7 cellular contexts compared by ENCODE assay signal in genomic region chr10:60434418-60435046, GRCh38. TPM values are rescaled to one million over a fixed set of nuclear protein-coding genes. Genes with fewer than 3 reads are reported as not detected.
DNase-seq lines count a peak whose midpoint lies in the region; ATAC-seq and TF ChIP-seq lines count a peak whose summit lies in the region.

No MANE protein-coding gene starts in this region.

- H3K27me3 ChIP-seq in dorsolateral prefrontal cortex = no peaks in the 10 kb centered on the region

- intact Hi-C loops in dorsolateral prefrontal cortex (cut with DNase I) = loop anchor here (5.0 to 10.0 kb wide), 7 partner anchors 42 to 810 kb away; partner anchors contain the start of gene ANK3 (in 1 of the 2)

- no peak overlapping the region for H3K4me3 ChIP-seq in dorsolateral prefrontal cortex

- H3K4me1 Mint-ChIP-seq in HFFc6 (ENCODE audit: low read depth) = peaks cover 37% of the 10 kb centered on the region
- peaks cover 40% of the 10 kb centered on the region for H3K4me1 Mint-ChIP-seq in mesothelial cell of epicardium

- ATAC-seq in HG03095 (IDR thresholded peaks at IDR 0.05; ENCODE audit: unreplicated experiment) (no peak), GM18909 (IDR thresholded peaks at IDR 0.05; ENCODE audit: poor library complexity, unreplicated experiment) (no peak)

- H3K27me3 Mint-ChIP-seq in HFFc6 (ENCODE audit: insufficient read depth) = no peaks in the 10 kb centered on the region; the same call in 1 of the 2 replicates
- H3K27me3 Mint-ChIP-seq in mesothelial cell of epicardium (ENCODE audit: low read depth) = no peaks in the 10 kb centered on the region

- TF ChIP-seq CTCF in HFFc6 (IDR thresholded peaks at IDR 0.05) = peak; percentile 92
- peak; percentile 60 to 95 (median 85) for TF ChIP-seq CTCF in dorsolateral prefrontal cortex (IDR thresholded peaks at IDR 0.05 in 54 of 56, conservative IDR thresholded peaks at IDR 0.05 in 2 of 56; ENCODE audit: low read depth in 1 of 56, partially characterized antibody in 56 of 56)
- TF ChIP-seq CTCF in mesothelial cell of epicardium (IDR thresholded peaks at IDR 0.05; ENCODE audit: unreplicated experiment) = peak; percentile 73

- no peaks in the 10 kb centered on the region for H3K9me3 Mint-ChIP-seq in HFFc6
- no peaks in the 10 kb centered on the region for H3K9me3 Mint-ChIP-seq in mesothelial cell of epicardium

- peak overlapping the region in 22 of 59 donors; percentile 2 to 72 (median 38) for H3K27ac ChIP-seq in dorsolateral prefrontal cortex

- H3K27ac Mint-ChIP-seq in HFFc6 (no peak overlapping the region), mesothelial cell of epicardium (no peak overlapping the region)

- H3K4me3 Mint-ChIP-seq in HFFc6 = no peak overlapping the region
- H3K4me3 Mint-ChIP-seq in mesothelial cell of epicardium = no peak overlapping the region

- peak; percentile 69 for DNase-seq in EH (ENCODE audit: low read depth)
- peak; percentile 39 for DNase-seq in HFFc6
- peak; percentile 39 for DNase-seq in NCI-H82 treated with DMSO at 0.1 percent for 48 hours (lab: John Stamatoyannopoulos, UW; ENCODE audit: unreplicated experiment)
- DNase-seq in dorsolateral prefrontal cortex = peak in 3 of 10 donors; percentile 55 to 67 (median 66)
- no peak for DNase-seq in mesothelial cell of epicardium (ENCODE audit: low spot score in 2 of 2, unreplicated experiment in 2 of 2)

- no peaks in the 10 kb centered on the region for H3K36me3 Mint-ChIP-seq in HFFc6 (ENCODE audit: low read depth)
- peaks cover 3% of the 10 kb centered on the region for H3K36me3 Mint-ChIP-seq in mesothelial cell of epicardium

RNA-seq across cellular contexts. Expression of gene ANK3, which starts 44.9 kb away (rescaled TPM):
- total RNA-seq in HFFc6 (2021; fragmentation: NEBNext Ultra II Directional; extraction: Animal tissue kit (Norgen Biotek cat#: 25700)) = not detected
- total RNA-seq in dorsolateral prefrontal cortex (100 to 1,000 TPM; 181 to 667 (median 439) TPM), mesothelial cell of epicardium (242 to 270 TPM (median 243 TPM) in 3 replicates)

Comparison
In these comparisons a context has a peak if more than half of its experiments do, and no peak if none do; other contexts are left out.
1. DNase-seq: peak in EH (single experiment), HFFc6 (single experiment) and NCI-H82 treated with DMSO at 0.1 percent for 48 hours (single experiment); none in mesothelial cell of epicardium (0 of 2).
2. RNA of gene ANK3, which starts 44.9 kb away (total RNA-seq): 181 to 667 TPM in dorsolateral prefrontal cortex and 242 to 270 TPM in mesothelial cell of epicardium; not detected in HFFc6; every median in the first group is over 100 times any median in the second.
3. Peak in every context shown above with its lines, with median percentiles within 50 percentile points of each other: CTCF ChIP-seq.